18 cellular contexts compared by ENCODE assay signal in the genomic region with DNA sequence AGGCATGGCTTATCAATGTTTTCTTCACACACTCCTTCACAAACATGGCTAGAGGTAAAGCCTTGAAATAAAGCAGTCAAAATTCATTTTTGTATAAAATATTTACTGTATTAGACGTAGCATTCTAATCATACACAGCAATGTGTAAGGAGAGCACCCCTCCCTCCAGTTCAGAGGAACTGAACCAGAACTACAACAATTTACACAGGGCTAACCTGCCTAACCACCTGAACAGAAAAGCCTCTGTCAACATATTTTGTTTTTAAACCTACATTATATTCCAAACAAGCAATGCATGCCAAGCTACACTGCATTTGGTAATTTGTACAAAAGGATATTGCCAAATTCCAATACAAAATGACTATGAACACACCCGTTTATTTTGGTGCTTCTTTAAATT. TPM values are rescaled to one million over a fixed set of nuclear protein-coding genes. Genes with fewer than 3 reads are reported as not detected.
DNase-seq lines count a peak whose midpoint lies in the region; ATAC-seq and TF ChIP-seq lines count a peak whose summit lies in the region.
"Had no signal": no experiment of that assay in that cellular context is flagged by ENCODE, and none has a peak within 500 bp of the region (broad histone marks: within the 10 kb centered on the region; RNA-seq: fewer than 3 reads in every experiment).

No MANE protein-coding gene starts in this region.

- H3K9me3 ChIP-seq in PC-3 (ENCODE audit: low read length) (no peaks in the 10 kb centered on the region), thyroid gland (no peaks in the 10 kb centered on the region), gastroesophageal sphincter (peaks cover 0 to 6% (median 2%) of the 10 kb centered on the region in 3 donors)
- H3K9me3 ChIP-seq: SJSA1 had no signal

- DNase-seq in SIG-M5 treated with dmso at 0.1 percent for 504 hours (lab: John Stamatoyannopoulos, UW; ENCODE audit: unreplicated experiment) (peak; percentile 12), SIG-M5 (lab: John Stamatoyannopoulos, UW) (no peak), PC-3 (peak; percentile 43), epithelial cell of prostate (ENCODE audit: low read depth, low spot score) (no peak), thyroid gland (no peak), DMS114 treated with DMSO at 0.1 percent for 48 hours (lab: John Stamatoyannopoulos, UW; ENCODE audit: unreplicated experiment) (no peak), NCI-H2029 (lab: John Stamatoyannopoulos, UW) (no peak)
- DNase-seq: 8988T, DMS153, IMR-90, Kasumi-1, NCI-H1930, NCI-H2227 treated with DMSO at 0.1 percent for 48 hours, NCI-H774 had no signal

- no peak overlapping the region for H3K27ac ChIP-seq in PC-3 (ENCODE audit: low read length)
- H3K27ac ChIP-seq in epithelial cell of prostate = peak overlapping the region; percentile 52
- H3K27ac ChIP-seq in thyroid gland = peak overlapping the region; percentile 12 to 69 (median 66)
- H3K27ac ChIP-seq in gastroesophageal sphincter = no peak overlapping the region
- H3K27ac ChIP-seq: BLaER1 treated with 17β-estradiol and CSF1 and Interleukin-3, amounts not matched to agents 10 nM and 100 nM; SJSA1 had no signal

- H3K27me3 ChIP-seq in PC-3 (ENCODE audit: low read length) (no peaks in the 10 kb centered on the region), thyroid gland (no peaks in the 10 kb centered on the region), gastroesophageal sphincter (no peaks in the 10 kb centered on the region)
- H3K27me3 ChIP-seq: BLaER1 treated with 17β-estradiol and CSF1 and Interleukin-3, amounts not matched to agents 10 nM and 100 nM; SJSA1 had no signal

- POLR2A ChIA-PET in PC-3 (lab: Charles Lee; ENCODE audit: unreplicated experiment) = no interaction called here

- peak overlapping the region; percentile 44 for H3K4me2 ChIP-seq in PC-3 (ENCODE audit: low read length)
- H3K4me2 ChIP-seq: BLaER1 treated with 17β-estradiol and CSF1 and Interleukin-3, amounts not matched to agents 10 nM and 100 nM had no signal

- TF ChIP-seq CTCF in PC-3 (conservative IDR thresholded peaks at IDR 0.05; ENCODE audit: low read depth, low read length) (no peak), thyroid gland (IDR thresholded peaks at IDR 0.05) (no peak), gastroesophageal sphincter (IDR thresholded peaks at IDR 0.05) (no peak)

- TF ChIP-seq EP300 in gastroesophageal sphincter (IDR thresholded peaks at IDR 0.05) = no peak

- H3K79me2 ChIP-seq in PC-3 (ENCODE audit: low read length) = no peaks in the 10 kb centered on the region

- H3K9me2 ChIP-seq in PC-3 (replicated peaks; ENCODE audit: low read length) = no peaks in the 10 kb centered on the region

- no peaks in the 10 kb centered on the region for H4K20me1 ChIP-seq in PC-3 (ENCODE audit: low read length)
- H4K20me1 ChIP-seq: BLaER1 treated with 17β-estradiol and CSF1 and Interleukin-3, amounts not matched to agents 10 nM and 100 nM had no signal

- H3K4me1 ChIP-seq in PC-3 (ENCODE audit: insufficient read depth, low read length) (peaks cover 15% of the 10 kb centered on the region), thyroid gland (peaks cover 24 to 37% of the 10 kb centered on the region in 2 donors), gastroesophageal sphincter (no peaks in the 10 kb centered on the region)
- H3K4me1 ChIP-seq: SJSA1 had no signal

- no peak overlapping the region for H3K9ac ChIP-seq in PC-3 (ENCODE audit: low read length)
- H3K9ac ChIP-seq: BLaER1 treated with 17β-estradiol and CSF1 and Interleukin-3, amounts not matched to agents 10 nM and 100 nM had no signal

- CTCF ChIA-PET in PC-3 (lab: Charles Lee) = no interaction called here

- ATAC-seq in PC-3 (peak; percentile 50; the same call in 1 of the 2 replicates), gastroesophageal sphincter (no peak)
- ATAC-seq: HCT116 had no signal

- no TSS peak for BruUV-seq in PC-3 (replicated peaks; lab: Mats Ljungman, UMichigan)

- intact Hi-C loops in PC-3 (cut with micrococcal nuclease) (no loop called here), thyroid gland (cut with DNase I) (no loop called here)

- no peak overlapping the region for H2AFZ ChIP-seq in PC-3 (ENCODE audit: low read length)

- WGBS in thyroid gland, 2 donors = 33 to 45% methylated on average over 2 of the region's 2 CpGs
- 48 to 70% methylated on average over 2 of the region's 2 CpGs for WGBS in gastroesophageal sphincter (ENCODE audit: low coverage in 1 of 2), 2 donors

- no peak for TF ChIP-seq POLR2A in thyroid gland (IDR thresholded peaks at IDR 0.05)
- no peak for TF ChIP-seq POLR2A in gastroesophageal sphincter (IDR thresholded peaks at IDR 0.05)

- H3F3A ChIP-seq in PC-3 (ENCODE audit: low read length, unreplicated experiment) = no peaks in the 10 kb centered on the region

- no peaks in the 10 kb centered on the region for H3K36me3 ChIP-seq in PC-3 (ENCODE audit: low read depth, low read length)
- H3K36me3 ChIP-seq in thyroid gland = no peaks in the 10 kb centered on the region
- no peaks in the 10 kb centered on the region for H3K36me3 ChIP-seq in gastroesophageal sphincter
- H3K36me3 ChIP-seq: BLaER1 treated with 17β-estradiol and CSF1 and Interleukin-3, amounts not matched to agents 10 nM and 100 nM; SJSA1 had no signal

- H3K4me3 ChIP-seq in PC-3 (ENCODE audit: low read length) = no peak overlapping the region
- H3K4me3 ChIP-seq in thyroid gland (replicated peaks in 1 of 3) = no peak overlapping the region
- no peak overlapping the region for H3K4me3 ChIP-seq in gastroesophageal sphincter
- H3K4me3 ChIP-seq: BLaER1 treated with 17β-estradiol and CSF1 and Interleukin-3, amounts not matched to agents 10 nM and 100 nM; SJSA1 had no signal

RNA-seq across cellular contexts. Expression of a gene that starts 41.6 kb away (rescaled TPM):
- total RNA-seq in PC-3 (2014; rRNA removed) = 6.4 and 7.1 TPM in 2 replicates
- 10 to 100 TPM; 29.8 to 51.0 (median 47.1) TPM for total RNA-seq in thyroid gland
- 10 to 100 TPM; 21.2 to 37.2 (median 29.6) TPM for total RNA-seq in gastroesophageal sphincter

Comparison
In these comparisons a context has a peak if more than half of its experiments do, and no peak if none do; other contexts are left out.
1. DNase-seq: peak in SIG-M5 treated with dmso at 0.1 percent for 504 hours (single experiment) and PC-3 (single experiment); none in SIG-M5 (single experiment), epithelial cell of prostate (single experiment), thyroid gland (0 of 2), DMS114 treated with DMSO at 0.1 percent for 48 hours (single experiment) and NCI-H2029 (single experiment).
2. H3K27ac ChIP-seq: peak in epithelial cell of prostate (single experiment) and thyroid gland (3 of 3); none in PC-3 (single experiment) and gastroesophageal sphincter (0 of 4).